27 cellular contexts compared by ENCODE assay signal in genomic region chr6:117345292-117345610, GRCh38.
"Had no signal": no experiment of that assay in that cellular context is flagged by ENCODE, and none has a peak within 500 bp of the region (broad histone marks: within the 10 kb centered on the region; RNA-seq: fewer than 3 reads in every experiment).

No MANE protein-coding gene starts in this region.

- H3K27me3 ChIP-seq: hepatocyte, ovary, testis, upper lobe of left lung had no signal

- H3K79me2 ChIP-seq: hepatocyte had no signal

- H3K4me1 ChIP-seq: esophagus muscularis mucosa, foreskin keratinocyte, gastroesophageal sphincter, heart left ventricle, psoas muscle, spleen, testis, tibial artery, upper lobe of left lung had no signal

- H3K4me2 ChIP-seq: hepatocyte had no signal

- DNase-seq: dermis blood vessel endothelial cell; effector memory CD4-positive, alpha-beta T cell; foreskin keratinocyte; heart left ventricle; kidney; natural killer cell; occipital lobe; ovary; posterior cingulate gyrus; psoas muscle; right cardiac atrium; spleen; stimulated activated CD4-positive, alpha-beta T cell treated with anti-CD3 and anti-CD28 coated beads, Interleukin-4, amount 100 ng/mL, for 4 hours; stimulated activated naive CD8-positive, alpha-beta T cell treated with anti-CD3 and anti-CD28 coated beads, Interleukin-15, Interleukin-2, amounts not matched to agents 100 U/mL and 50 U/mL, for 24 hours; substantia nigra; testis; tibial artery; upper lobe of left lung had no signal

- ATAC-seq: foreskin keratinocyte; gastroesophageal sphincter; heart left ventricle; left lobe of liver; natural killer cell; right cardiac atrium; stimulated activated memory B cell treated with anti-CD40 and anti-IgM and Interleukin-4, amounts not matched to agents 10 μg/mL and 1 μg/mL and 100 μg/mL, for 72 hours; stimulated activated naive CD8-positive, alpha-beta T cell treated with anti-CD3 and anti-CD28 coated beads, Interleukin-15, Interleukin-2, amounts not matched to agents 100 U/mL and 50 U/mL, for 24 hours had no signal

- H3K36me3 ChIP-seq: esophagus muscularis mucosa, gastroesophageal sphincter, heart left ventricle, ovary, spleen, tibial artery, upper lobe of left lung had no signal

- H3K9me3 ChIP-seq: esophagus muscularis mucosa, gastroesophageal sphincter, heart left ventricle, ovary, psoas muscle, spleen, testis, tibial artery, upper lobe of left lung had no signal

- FAIRE-seq: endothelial cell of umbilical vein, kidney, urothelium cell line had no signal

- H3K4me3 ChIP-seq: esophagus muscularis mucosa, gastroesophageal sphincter, heart left ventricle, hepatocyte, lung, ovary, psoas muscle, skin epidermis, spleen, testis, tibial artery, upper lobe of left lung had no signal

- H3K27ac ChIP-seq: esophagus muscularis mucosa, foreskin keratinocyte, gastroesophageal sphincter, heart left ventricle, hepatocyte, ovary, psoas muscle, skin epidermis, spleen, testis, tibial artery, upper lobe of left lung had no signal

- H2AFZ ChIP-seq: hepatocyte had no signal
